In the genomic region with DNA sequence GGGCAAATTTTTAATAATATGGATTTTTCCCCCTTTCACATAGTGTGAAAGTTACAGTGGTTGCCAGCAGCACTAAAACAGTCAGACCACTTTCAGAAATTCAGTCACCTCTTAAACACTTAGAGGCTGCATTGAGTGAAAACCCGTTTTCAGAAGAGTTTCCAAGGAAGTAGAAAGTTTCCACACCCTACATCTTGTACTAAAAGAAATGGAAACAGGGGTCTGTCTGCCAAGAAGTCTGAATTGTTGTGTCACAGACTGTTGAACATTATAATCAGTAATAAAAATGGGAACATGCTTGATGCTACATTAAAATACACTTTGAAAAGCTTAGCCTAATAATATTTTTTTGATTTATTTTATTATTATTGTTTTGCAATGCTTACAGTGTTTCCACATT, we compare ENCODE assay signal across 1 cellular context.
TF ChIP-seq lines count a peak whose summit lies in the region.

No MANE protein-coding gene starts in this region.

TF ChIP-seq in H1, 55 proteins besides CTCF, POLR2A, EP300 and RAD21 (continued from another document):
- TF ChIP-seq BRCA1 (IDR thresholded peaks at IDR 0.05; ENCODE audit: low read depth, low read length) (no peak), SUZ12 (IDR thresholded peaks at IDR 0.05; ENCODE audit: low read length) (no peak)
